1 cellular context compared by ENCODE assay signal in the genomic region with DNA sequence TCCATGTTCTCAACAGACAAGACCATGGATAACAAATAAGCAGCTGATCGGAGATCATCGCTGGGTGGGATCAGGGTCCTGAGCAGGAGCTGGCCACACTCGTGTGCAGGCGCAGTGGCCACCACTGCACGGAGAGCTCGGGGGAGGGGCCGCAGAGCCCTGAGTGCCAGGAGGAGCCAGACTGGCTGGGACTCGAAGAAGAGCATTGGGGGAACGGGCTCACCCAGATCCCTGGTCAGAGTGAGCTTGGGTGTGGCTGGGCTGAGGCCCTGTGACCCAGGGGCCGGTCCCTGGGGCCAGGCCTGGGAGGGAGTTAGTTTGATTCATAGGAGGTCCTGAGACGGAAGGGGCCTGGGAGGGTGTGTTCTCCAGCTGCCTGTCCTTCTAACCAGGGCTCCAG.
TF ChIP-seq lines count a peak whose summit lies in the region.

No MANE protein-coding gene starts in this region.

TF ChIP-seq in HEK293, 187 proteins besides CTCF, POLR2A, EP300 and RAD21 (continued from another document):
- TF ChIP-seq, protein P1, sequence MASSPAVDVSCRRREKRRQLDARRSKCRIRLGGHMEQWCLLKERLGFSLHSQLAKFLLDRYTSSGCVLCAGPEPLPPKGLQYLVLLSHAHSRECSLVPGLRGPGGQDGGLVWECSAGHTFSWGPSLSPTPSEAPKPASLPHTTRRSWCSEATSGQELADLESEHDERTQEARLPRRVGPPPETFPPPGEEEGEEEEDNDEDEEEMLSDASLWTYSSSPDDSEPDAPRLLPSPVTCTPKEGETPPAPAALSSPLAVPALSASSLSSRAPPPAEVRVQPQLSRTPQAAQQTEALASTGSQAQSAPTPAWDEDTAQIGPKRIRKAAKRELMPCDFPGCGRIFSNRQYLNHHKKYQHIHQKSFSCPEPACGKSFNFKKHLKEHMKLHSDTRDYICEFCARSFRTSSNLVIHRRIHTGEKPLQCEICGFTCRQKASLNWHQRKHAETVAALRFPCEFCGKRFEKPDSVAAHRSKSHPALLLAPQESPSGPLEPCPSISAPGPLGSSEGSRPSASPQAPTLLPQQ (tag by site-specific recombination; IDR thresholded peaks at IDR 0.05) = no peak
